Comparison of ENCODE assay signal across 15 cellular contexts in the genomic region with DNA sequence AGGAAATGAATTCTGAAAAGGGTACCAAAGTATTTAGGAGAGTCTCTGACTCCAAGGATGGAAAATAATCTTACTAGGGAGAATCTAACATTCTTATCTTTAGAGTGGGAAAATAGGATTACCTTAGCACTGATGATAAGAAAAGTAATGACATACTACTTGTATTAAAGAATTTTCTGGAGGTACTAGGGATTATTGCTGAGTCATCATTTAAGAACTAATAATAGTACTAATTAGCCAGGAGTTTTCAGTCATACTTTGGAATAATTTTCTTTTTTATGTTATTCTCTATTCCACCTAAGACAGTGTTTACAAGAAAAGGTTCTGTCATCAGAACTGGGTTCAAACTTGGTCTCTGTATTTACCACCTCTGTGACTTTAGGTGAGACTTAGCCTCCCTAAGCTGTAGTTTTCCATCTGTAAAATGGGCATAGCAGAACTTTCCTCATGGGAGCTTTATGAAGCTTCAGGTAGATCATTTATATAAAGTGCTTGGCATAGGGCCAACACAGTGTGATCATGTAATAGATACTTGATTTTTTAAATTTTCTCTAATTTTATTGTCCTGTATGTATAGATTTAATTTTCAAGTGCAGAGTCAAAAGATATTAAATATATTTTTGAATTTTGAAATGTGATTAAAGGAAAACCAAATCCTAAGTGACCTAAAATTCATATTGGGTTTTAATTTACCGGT. TPM values are rescaled to one million over a fixed set of nuclear protein-coding genes. Genes with fewer than 3 reads are reported as not detected.
DNase-seq lines count a peak whose midpoint lies in the region; ATAC-seq and TF ChIP-seq lines count a peak whose summit lies in the region.
"Had no signal": no experiment of that assay in that cellular context is flagged by ENCODE, and none has a peak within 500 bp of the region (broad histone marks: within the 10 kb centered on the region; RNA-seq: fewer than 3 reads in every experiment).

No MANE protein-coding gene starts in this region.

- no peak overlapping the region for H3K4me3 Mint-ChIP-seq in activated T-helper 2 cell treated with anti-CD3 and anti-CD28 coated beads, Interferon-gamma antibody, Interleukin-2, Interleukin-4, amounts not matched to agents 10 μg/mL and 5 μg/mL and 100 μg/mL, durations not matched to agents 14 hours and 24 hours and 36 hours (ENCODE audit: low read depth)
- H3K4me3 Mint-ChIP-seq: activated naive CD4-positive, alpha-beta T cell treated with anti-CD3 and anti-CD28 coated beads, Interleukin-2, amount 10 ng/mL, durations not matched to agents 7 days and 5 days had no signal

- H3K9me3 Mint-ChIP-seq in activated T-helper 2 cell treated with anti-CD3 and anti-CD28 coated beads, Interferon-gamma antibody, Interleukin-2, Interleukin-4, amounts not matched to agents 10 μg/mL and 5 μg/mL and 100 μg/mL, durations not matched to agents 14 hours and 24 hours and 36 hours, result no peaks in the 10 kb centered on the region
- H3K9me3 Mint-ChIP-seq: activated naive CD4-positive, alpha-beta T cell treated with anti-CD3 and anti-CD28 coated beads, Interleukin-2, amount 10 ng/mL, durations not matched to agents 7 days and 5 days had no signal

- H3K27ac Mint-ChIP-seq in activated T-helper 2 cell treated with anti-CD3 and anti-CD28 coated beads, Interferon-gamma antibody, Interleukin-2, Interleukin-4, amounts not matched to agents 10 μg/mL and 5 μg/mL and 100 μg/mL, durations not matched to agents 14 hours and 24 hours and 36 hours, result no peak overlapping the region
- H3K27ac Mint-ChIP-seq: activated naive CD4-positive, alpha-beta T cell treated with anti-CD3 and anti-CD28 coated beads, Interleukin-2, amount 10 ng/mL, durations not matched to agents 7 days and 5 days had no signal

- H3K4me3 ChIP-seq in adipocyte (ENCODE audit: low read length) (peak overlapping the region; percentile 52), esophagus squamous epithelium (peak overlapping the region in 1 of 4 donors; percentile 25), skeletal muscle satellite cell (ENCODE audit: low read length) (no peak overlapping the region), psoas muscle (no peak overlapping the region)
- H3K4me3 ChIP-seq: gastrocnemius medialis had no signal

- TF ChIP-seq POLR2A in esophagus squamous epithelium (IDR thresholded peaks at IDR 0.05), result no peak

- H3K27me3 Mint-ChIP-seq in activated T-helper 2 cell treated with anti-CD3 and anti-CD28 coated beads, Interferon-gamma antibody, Interleukin-2, Interleukin-4, amounts not matched to agents 10 μg/mL and 5 μg/mL and 100 μg/mL, durations not matched to agents 14 hours and 24 hours and 36 hours (ENCODE audit: low read depth), result no peaks in the 10 kb centered on the region
- H3K27me3 Mint-ChIP-seq: activated naive CD4-positive, alpha-beta T cell treated with anti-CD3 and anti-CD28 coated beads, Interleukin-2, amount 10 ng/mL, durations not matched to agents 7 days and 5 days had no signal

- H3K9me3 ChIP-seq in adipocyte (ENCODE audit: control insufficient read depth, low read length) (no peaks in the 10 kb centered on the region), esophagus squamous epithelium (no peaks in the 10 kb centered on the region), skeletal muscle satellite cell (replicated peaks; ENCODE audit: low read length) (no peaks in the 10 kb centered on the region), psoas muscle (no peaks in the 10 kb centered on the region)
- H3K9me3 ChIP-seq: gastrocnemius medialis, neutrophil had no signal

- H3K27me3 ChIP-seq in adipocyte (replicated peaks; ENCODE audit: control insufficient read depth, insufficient read depth, low read length) (no peaks in the 10 kb centered on the region), esophagus squamous epithelium (no peaks in the 10 kb centered on the region), skeletal muscle satellite cell (ENCODE audit: control insufficient read depth, insufficient read depth, low read length) (no peaks in the 10 kb centered on the region), psoas muscle (ENCODE audit: insufficient read depth in 3 of 3, low read length in 2 of 3) (no peaks in the 10 kb centered on the region)
- H3K27me3 ChIP-seq: gastrocnemius medialis, neutrophil had no signal

- H3K36me3 Mint-ChIP-seq in activated T-helper 2 cell treated with anti-CD3 and anti-CD28 coated beads, Interferon-gamma antibody, Interleukin-2, Interleukin-4, amounts not matched to agents 10 μg/mL and 5 μg/mL and 100 μg/mL, durations not matched to agents 14 hours and 24 hours and 36 hours (ENCODE audit: low read depth), result no peaks in the 10 kb centered on the region
- H3K36me3 Mint-ChIP-seq: activated naive CD4-positive, alpha-beta T cell treated with anti-CD3 and anti-CD28 coated beads, Interleukin-2, amount 10 ng/mL, durations not matched to agents 7 days and 5 days had no signal

- DNase-seq in HT-29 (ENCODE audit: low spot score) (peak; percentile 53), adipocyte (ENCODE audit: low read depth) (no peak), esophagus squamous epithelium (lab: John Stamatoyannopoulos, UW) (no peak), NOMO-1 treated with DMSO at 0.1 percent for 48 hours (lab: John Stamatoyannopoulos, UW; ENCODE audit: unreplicated experiment) (no peak), psoas muscle (no peak)
- DNase-seq in activated T-helper 2 cell treated with anti-CD3 and anti-CD28 coated beads, Interferon-gamma antibody, Interleukin-2, Interleukin-4, amounts not matched to agents 10 μg/mL and 5 μg/mL and 100 μg/mL, durations not matched to agents 14 hours and 24 hours and 36 hours (ENCODE audit: low spot score), result no peak
- DNase-seq in stimulated activated CD4-positive, alpha-beta T cell treated with anti-CD3 and anti-CD28 coated beads, Interleukin-2, amount 100 ng/mL, for 48 hours, result no peak
- DNase-seq: activated naive CD4-positive, alpha-beta T cell treated with anti-CD3 and anti-CD28 coated beads, Interleukin-2, amount 10 ng/mL, durations not matched to agents 7 days and 5 days; cortex of kidney; DMS53; gastrocnemius medialis; stimulated activated CD4-positive, alpha-beta T cell treated with anti-CD3 and anti-CD28 coated beads, Interleukin-15, amount 100 ng/mL, for 24 hours had no signal

- H3K27ac ChIP-seq in esophagus squamous epithelium (peak overlapping the region; percentile 76 to 86 (median 78)), psoas muscle (no peak overlapping the region)
- H3K27ac ChIP-seq: gastrocnemius medialis, HL-60, neutrophil had no signal

- no peak for ATAC-seq in psoas muscle
- ATAC-seq: gastrocnemius medialis had no signal

- H3K4me1 ChIP-seq in adipocyte (ENCODE audit: control insufficient read depth, insufficient read depth, low read length) (peaks cover 30% of the 10 kb centered on the region), esophagus squamous epithelium (peaks cover 7 to 59% (median 35%) of the 10 kb centered on the region in 3 donors), skeletal muscle satellite cell (ENCODE audit: control insufficient read depth, insufficient read depth, low read length) (peaks cover 30% of the 10 kb centered on the region), psoas muscle (no peaks in the 10 kb centered on the region)
- H3K4me1 ChIP-seq: gastrocnemius medialis had no signal

- intact Hi-C loops in esophagus squamous epithelium (cut with DNase I), result no loop called here
- intact Hi-C loops in activated T-helper 2 cell treated with anti-CD3 and anti-CD28 coated beads, Interferon-gamma antibody, Interleukin-2, Interleukin-4, amounts not matched to agents 10 μg/mL and 5 μg/mL and 100 μg/mL, durations not matched to agents 14 hours and 24 hours and 36 hours (cut with micrococcal nuclease), result no loop called here
- intact Hi-C loops in psoas muscle (cut with DNase I), result no loop called here

- peak overlapping the region; percentile 65 for H3K4me2 ChIP-seq in skeletal muscle satellite cell (ENCODE audit: low read length)

- H3K36me3 ChIP-seq in adipocyte (ENCODE audit: control insufficient read depth, insufficient read depth, low read length, severe bottlenecking), result no peaks in the 10 kb centered on the region
- no peaks in the 10 kb centered on the region for H3K36me3 ChIP-seq in esophagus squamous epithelium
- no peaks in the 10 kb centered on the region for H3K36me3 ChIP-seq in skeletal muscle satellite cell (ENCODE audit: insufficient read depth, low read length)
- no peaks in the 10 kb centered on the region for H3K36me3 ChIP-seq in psoas muscle (ENCODE audit: insufficient read depth in 1 of 2, low read depth in 1 of 2)
- H3K36me3 ChIP-seq: gastrocnemius medialis, neutrophil had no signal

- H3K4me1 Mint-ChIP-seq in activated T-helper 2 cell treated with anti-CD3 and anti-CD28 coated beads, Interferon-gamma antibody, Interleukin-2, Interleukin-4, amounts not matched to agents 10 μg/mL and 5 μg/mL and 100 μg/mL, durations not matched to agents 14 hours and 24 hours and 36 hours (ENCODE audit: low read depth), result no peaks in the 10 kb centered on the region
- H3K4me1 Mint-ChIP-seq: activated naive CD4-positive, alpha-beta T cell treated with anti-CD3 and anti-CD28 coated beads, Interleukin-2, amount 10 ng/mL, durations not matched to agents 7 days and 5 days had no signal

- H3K9ac ChIP-seq in adipocyte (ENCODE audit: low read length) (peak overlapping the region; percentile 41), skeletal muscle satellite cell (ENCODE audit: low read depth, low read length) (no peak overlapping the region)

- 38 to 40% methylated on average over 1 of the region's 1 CpG for WGBS in esophagus squamous epithelium, 2 donors
- WGBS in psoas muscle, 3 donors, result 92 to 94% (median 93%) methylated on average over 1 of the region's 1 CpG

- no peak for TF ChIP-seq CTCF in esophagus squamous epithelium (IDR thresholded peaks at IDR 0.05)
- no peak for TF ChIP-seq CTCF in psoas muscle (IDR thresholded peaks at IDR 0.05)

RNA-seq across cellular contexts. Expression of a gene that starts 20.4 kb away (rescaled TPM):
- 24.4 and 25.4 TPM in 2 replicates for total RNA-seq in HT-29 (2014; rRNA removed; shearing (Covaris generic))
- total RNA-seq in esophagus squamous epithelium, result 10 to 100 TPM; 23.5 to 30.6 (median 27.4) TPM
- 0.76 and 2.6 TPM in 2 replicates for total RNA-seq in skeletal muscle satellite cell (2012; rRNA removed)
- 0.05 TPM in 1 of 2 replicates, not detected in the other for total RNA-seq in activated T-helper 2 cell treated with anti-CD3 and anti-CD28 coated beads, Interferon-gamma antibody, Interleukin-2, Interleukin-4, amounts not matched to agents 10 μg/mL and 5 μg/mL and 100 μg/mL, durations not matched to agents 14 hours and 24 hours and 36 hours
- under 1 TPM; 0.08 to 0.60 (median 0.16) TPM for total RNA-seq in psoas muscle
- polyA plus RNA-seq in psoas muscle, result under 1 TPM; 0.04 to 0.14 (median 0.04) TPM

Comparison
In these comparisons a context has a peak if more than half of its experiments do, and no peak if none do; other contexts are left out.
1. RNA of a gene that starts 20.4 kb away (total RNA-seq): 23.5 to 30.6 TPM in esophagus squamous epithelium and 24.4 to 25.4 TPM in HT-29; 0.08 to 0.60 TPM in psoas muscle and 0.05 TPM in activated T-helper 2 cell treated with anti-CD3 and anti-CD28 coated beads, Interferon-gamma antibody, Interleukin-2, Interleukin-4, amounts not matched to agents 10 μg/mL and 5 μg/mL and 100 μg/mL, durations not matched to agents 14 hours and 24 hours and 36 hours; every median in the first group is over 10 times any median in the second.